Comparison of ENCODE assay signal across 25 cellular contexts in genomic region chr15:101435761-101436160, GRCh38. TPM values are rescaled to one million over a fixed set of nuclear protein-coding genes. Genes with fewer than 3 reads are reported as not detected.
"Had no signal": no experiment of that assay in that cellular context is flagged by ENCODE, and none has a peak within 500 bp of the region (broad histone marks: within the 10 kb centered on the region; RNA-seq: fewer than 3 reads in every experiment).

No MANE protein-coding gene starts in this region.

- H3K9me3 Mint-ChIP-seq: activated CD4-positive, alpha-beta T cell treated with anti-CD3 and anti-CD28 coated beads, Interleukin-2, amount 10 ng/mL, durations not matched to agents 7 days and 5 days; activated naive CD4-positive, alpha-beta T cell treated with anti-CD3 and anti-CD28 coated beads, Interleukin-2, amount 10 ng/mL, durations not matched to agents 7 days and 5 days; activated naive CD8-positive, alpha-beta T cell treated with anti-CD3 and anti-CD28 coated beads, Interleukin-2, amount 50 U/mL, for 24 hours; T-helper 1 cell treated with Interleukin-12 subunit alpha and Interleukin-12 subunit beta and Interleukin-4 antibody, amounts not matched to agents 30 μg/mL and 1 μg/mL, for 36 hours; T-helper 2 cell treated with Interferon-gamma antibody and Interleukin-4, amounts not matched to agents 5 μg/mL and 100 μg/mL, for 36 hours; WTC11 had no signal

- H3K27ac Mint-ChIP-seq: activated CD4-positive, alpha-beta T cell treated with anti-CD3 and anti-CD28 coated beads for 36 hours; activated CD4-positive, alpha-beta T cell treated with anti-CD3 and anti-CD28 coated beads, Interleukin-2, amount 10 ng/mL, durations not matched to agents 7 days and 5 days; activated CD8-positive, alpha-beta T cell treated with anti-CD3 and anti-CD28 coated beads, Interleukin-2, amount 10 ng/mL, durations not matched to agents 7 days and 5 days; activated naive CD4-positive, alpha-beta T cell treated with anti-CD3 and anti-CD28 coated beads, Interleukin-2, amount 10 ng/mL, durations not matched to agents 7 days and 5 days; activated naive CD8-positive, alpha-beta T cell; activated naive CD8-positive, alpha-beta T cell treated with anti-CD3 and anti-CD28 coated beads, Interleukin-2, amount 50 U/mL, for 24 hours; brain; T-helper 1 cell treated with Interleukin-12 subunit alpha and Interleukin-12 subunit beta and Interleukin-4 antibody, amounts not matched to agents 30 μg/mL and 1 μg/mL, for 36 hours; T-helper 2 cell treated with Interferon-gamma antibody and Interleukin-4, amounts not matched to agents 5 μg/mL and 100 μg/mL, for 36 hours; WTC11 had no signal

- DNase-seq: activated CD4-positive, alpha-beta T cell treated with anti-CD3 and anti-CD28 coated beads for 36 hours; activated CD4-positive, alpha-beta T cell treated with anti-CD3 and anti-CD28 coated beads, Interleukin-2, amount 10 ng/mL, durations not matched to agents 7 days and 5 days; activated CD4-positive, alpha-beta T cell treated with anti-CD3 and anti-CD28 coated beads, Interleukin-2, amount 50 U/mL, for 48 hours; activated CD8-positive, alpha-beta memory T cell treated with anti-CD3 and anti-CD28 coated beads, Interleukin-2, amount 50 U/mL, for 48 hours; activated CD8-positive, alpha-beta T cell treated with anti-CD3 and anti-CD28 coated beads, Interleukin-2, amount 10 ng/mL, durations not matched to agents 7 days and 5 days; activated effector memory CD4-positive, alpha-beta T cell treated with Interleukin-2 at 50 U/mL for 16 hours; activated naive CD4-positive, alpha-beta T cell treated with anti-CD3 and anti-CD28 coated beads, Interleukin-2, amount 10 ng/mL, durations not matched to agents 7 days and 5 days; activated naive CD8-positive, alpha-beta T cell treated with anti-CD3 and anti-CD28 coated beads, Interleukin-2, amount 50 U/mL, for 24 hours; activated T-cell treated with anti-CD3 and anti-CD28 coated beads, Interleukin-2, amount 50 U/mL, for 48 hours; anterior cingulate cortex; NCI-H1092 treated with DMSO at 0.1 percent for 48 hours; NCI-H1417 treated with DMSO at 0.1 percent for 48 hours; NCI-H1694; NCI-H1930; NCI-H524 treated with DMSO at 0.1 percent for 48 hours; SHP77; SK-N-SH had no signal

- H3K27me3 Mint-ChIP-seq: brain had no signal

- H3K27ac ChIP-seq: SJSA1 had no signal

- H3K4me1 Mint-ChIP-seq: activated CD4-positive, alpha-beta T cell treated with anti-CD3 and anti-CD28 coated beads for 36 hours; activated CD4-positive, alpha-beta T cell treated with anti-CD3 and anti-CD28 coated beads, Interleukin-2, amount 10 ng/mL, durations not matched to agents 7 days and 5 days; activated naive CD4-positive, alpha-beta T cell treated with anti-CD3 and anti-CD28 coated beads, Interleukin-2, amount 10 ng/mL, durations not matched to agents 7 days and 5 days; activated naive CD8-positive, alpha-beta T cell treated with anti-CD3 and anti-CD28 coated beads, Interleukin-2, amount 50 U/mL, for 24 hours had no signal

- H3K4me3 ChIP-seq: K562, SJSA1 had no signal

- H3K9me3 ChIP-seq: SJSA1, SK-N-SH had no signal

- H3K36me3 Mint-ChIP-seq: activated naive CD4-positive, alpha-beta T cell treated with anti-CD3 and anti-CD28 coated beads, Interleukin-2, amount 10 ng/mL, durations not matched to agents 7 days and 5 days; activated naive CD8-positive, alpha-beta T cell; WTC11 had no signal

- H3K36me3 ChIP-seq: SJSA1 had no signal

- H3K4me1 ChIP-seq: SJSA1 had no signal

- H3K4me3 Mint-ChIP-seq: activated CD4-positive, alpha-beta T cell treated with anti-CD3 and anti-CD28 coated beads for 36 hours; activated CD4-positive, alpha-beta T cell treated with anti-CD3 and anti-CD28 coated beads, Interleukin-2, amount 10 ng/mL, durations not matched to agents 7 days and 5 days; activated CD8-positive, alpha-beta T cell treated with anti-CD3 and anti-CD28 coated beads, Interleukin-2, amount 10 ng/mL, durations not matched to agents 7 days and 5 days; activated naive CD4-positive, alpha-beta T cell treated with anti-CD3 and anti-CD28 coated beads, Interleukin-2, amount 10 ng/mL, durations not matched to agents 7 days and 5 days; activated naive CD8-positive, alpha-beta T cell; activated naive CD8-positive, alpha-beta T cell treated with anti-CD3 and anti-CD28 coated beads, Interleukin-2, amount 50 U/mL, for 24 hours; brain; T-helper 1 cell treated with Interleukin-12 subunit alpha and Interleukin-12 subunit beta and Interleukin-4 antibody, amounts not matched to agents 30 μg/mL and 1 μg/mL, for 36 hours; T-helper 2 cell treated with Interferon-gamma antibody and Interleukin-4, amounts not matched to agents 5 μg/mL and 100 μg/mL, for 36 hours; WTC11 had no signal

RNA-seq across cellular contexts. Expression of gene PCSK6, which starts 53.7 kb away (rescaled TPM):
- total RNA-seq: M059J had no signal
